32 cellular contexts compared by ENCODE assay signal in the genomic region with DNA sequence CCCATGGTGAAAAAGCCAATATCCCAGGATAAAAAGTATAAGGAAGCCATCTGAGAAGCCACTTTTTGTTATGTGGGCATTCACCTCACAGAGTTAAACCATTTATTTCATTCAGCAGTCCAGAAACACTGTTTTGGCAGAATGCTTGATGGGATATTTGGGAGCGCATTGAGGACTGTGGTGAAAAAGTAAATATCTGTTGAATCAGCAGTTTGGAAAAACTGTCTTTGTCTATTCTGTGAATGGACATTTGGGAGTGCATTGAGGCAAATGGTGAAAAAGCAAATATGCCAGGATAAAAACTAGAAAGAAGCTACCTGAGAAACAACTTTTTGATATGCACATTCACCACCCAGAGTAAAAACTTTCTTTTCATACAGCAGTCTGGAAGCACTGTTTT.
DNase-seq lines count a peak whose midpoint lies in the region; ATAC-seq, FAIRE-seq and TF ChIP-seq lines count a peak whose summit lies in the region.
"Had no signal": no experiment of that assay in that cellular context is flagged by ENCODE, and none has a peak within 500 bp of the region (broad histone marks: within the 10 kb centered on the region; RNA-seq: fewer than 3 reads in every experiment).

No MANE protein-coding gene starts in this region.

- H3K14ac ChIP-seq in IMR-90 (replicated peaks; ENCODE audit: low read depth, low read length), result no peak overlapping the region

- TF ChIP-seq RAD21 in A549 (conservative IDR thresholded peaks at IDR 0.05 in 1 of 2, IDR thresholded peaks at IDR 0.05 in 1 of 2) (no peak), IMR-90 (IDR thresholded peaks at IDR 0.05; ENCODE audit: low read length) (no peak), K562 (CRISPR knock-in tag; conservative IDR thresholded peaks at IDR 0.05 in 1 of 2, IDR thresholded peaks at IDR 0.05 in 1 of 2) (no peak)

- H2BK20ac ChIP-seq in IMR-90 (ENCODE audit: low read depth, low read length), result no peak overlapping the region

- H3K4me2 ChIP-seq in A549 (no peak overlapping the region), IMR-90 (ENCODE audit: low read depth, low read length) (no peak overlapping the region), K562 (ENCODE audit: insufficient read depth, low read length) (no peak overlapping the region), GM23248 (ENCODE audit: unreplicated experiment) (no peak overlapping the region)
- H3K4me2 ChIP-seq: BLaER1; BLaER1 treated with 17β-estradiol and CSF1 and Interleukin-3, amounts not matched to agents 10 nM and 100 nM had no signal

- H3K4ac ChIP-seq in IMR-90 (ENCODE audit: low read depth, low read length), result no peak overlapping the region

- in situ Hi-C loops in IMR-90 (cut with MboI; ENCODE audit: low sequenced_read_pairs) (no loop called here), K562 (cut with MboI) (no loop called here), GM23248 (cut with MboI) (no loop called here)

- no peak overlapping the region for H2BK5ac ChIP-seq in IMR-90 (ENCODE audit: low read depth, low read length, poor library complexity, severe bottlenecking)

- intact Hi-C loops in IMR-90 (cut with micrococcal nuclease), result no loop called here
- intact Hi-C loops in K562 (cut with micrococcal nuclease), result no loop called here

- H4K20me1 ChIP-seq in IMR-90 (ENCODE audit: insufficient read depth, low read length), result no peaks in the 10 kb centered on the region
- no peaks in the 10 kb centered on the region for H4K20me1 ChIP-seq in K562 (replicated peaks; ENCODE audit: control insufficient read depth, insufficient read depth, low read length)
- H4K20me1 ChIP-seq in GM23248 (ENCODE audit: insufficient read depth), result no peaks in the 10 kb centered on the region
- H4K20me1 ChIP-seq: BLaER1; BLaER1 treated with 17β-estradiol and CSF1 and Interleukin-3, amounts not matched to agents 10 nM and 100 nM had no signal

- no peak overlapping the region for H2BK120ac ChIP-seq in IMR-90 (ENCODE audit: low read depth, low read length)

- no peaks in the 10 kb centered on the region for H3K9me1 ChIP-seq in IMR-90 (ENCODE audit: insufficient read depth, low read length)
- H3K9me1 ChIP-seq in K562 (ENCODE audit: control insufficient read depth, insufficient read depth, low read length), result no peaks in the 10 kb centered on the region

- H4K8ac ChIP-seq in IMR-90 (ENCODE audit: low read depth in 2 of 2, low read length in 2 of 2), result no peak overlapping the region

- no TSS peak for BruUV-seq in IMR-90 (replicated peaks; lab: Mats Ljungman, UMichigan)
- no TSS peak for BruUV-seq in K562 (replicated peaks; lab: Mats Ljungman, UMichigan)

- H3K9me3 ChIP-seq in A549, result peaks cover 2% of the 10 kb centered on the region; the same call in 1 of the 3 replicates
- H3K9me3 ChIP-seq in IMR-90 (ENCODE audit: control insufficient read depth, insufficient read depth, low read length), result no peaks in the 10 kb centered on the region
- 0 out of 2 replicates have a peak, but pooled peaks cover 2% of the 10 kb centered on the region for H3K9me3 ChIP-seq in K562 (replicated peaks; ENCODE audit: control insufficient read depth, insufficient read depth, low read depth, low read length)
- no peaks in the 10 kb centered on the region for H3K9me3 ChIP-seq in GM23248 (ENCODE audit: low read depth)
- H3K9me3 ChIP-seq: BE2C, Caco-2 had no signal

- H3K36me3 ChIP-seq in IMR-90 (ENCODE audit: control insufficient read depth, insufficient read depth, low read length) (no peaks in the 10 kb centered on the region), K562 (ENCODE audit: control insufficient read depth, insufficient read depth, low read length) (no peaks in the 10 kb centered on the region), GM23248 (ENCODE audit: low read depth) (no peaks in the 10 kb centered on the region)
- H3K36me3 ChIP-seq: BE2C; BLaER1; BLaER1 treated with 17β-estradiol and CSF1 and Interleukin-3, amounts not matched to agents 10 nM and 100 nM had no signal

- no peak for FAIRE-seq in A549 (lab: Jason Lieb, UNC)
- FAIRE-seq in K562 (lab: Jason Lieb, UNC), result no peak
- FAIRE-seq: A204.1, D721Med had no signal

- no peak overlapping the region for H2AFZ ChIP-seq in IMR-90 (replicated peaks; ENCODE audit: low read length, poor library complexity)
- H2AFZ ChIP-seq in K562 (ENCODE audit: low read depth, low read length), result no peak overlapping the region
- no peak overlapping the region for H2AFZ ChIP-seq in GM23248

- H3K4me1 ChIP-seq in A549 (no peaks in the 10 kb centered on the region), IMR-90 (ENCODE audit: control insufficient read depth, insufficient read depth, low read length) (no peaks in the 10 kb centered on the region), K562 (replicated peaks in 1 of 2; ENCODE audit: control insufficient read depth in 2 of 2, insufficient read depth in 2 of 2, low read length in 2 of 2) (no peaks in the 10 kb centered on the region), GM23248 (ENCODE audit: insufficient read depth) (no peaks in the 10 kb centered on the region)
- H3K4me1 ChIP-seq: BE2C; BLaER1; BLaER1 treated with 17β-estradiol and CSF1 and Interleukin-3, amounts not matched to agents 10 nM and 100 nM; Caco-2 had no signal

- no peak for TF ChIP-seq EP300 in A549 (IDR thresholded peaks at IDR 0.05)
- no peak for TF ChIP-seq EP300 in K562 (IDR thresholded peaks at IDR 0.05; ENCODE audit: low read length)

- H3K23ac ChIP-seq in IMR-90 (ENCODE audit: low read depth, low read length), result no peak overlapping the region

- no peaks in the 10 kb centered on the region for H3K79me1 ChIP-seq in IMR-90 (ENCODE audit: low read depth in 1 of 2, low read length in 2 of 2)

- H3K27ac ChIP-seq in A549 (no peak overlapping the region), IMR-90 (ENCODE audit: insufficient read depth, low read length) (no peak overlapping the region), K562 (ENCODE audit: extremely low read depth, low read depth, low read length) (no peak overlapping the region), GM23248 (no peak overlapping the region)
- H3K27ac ChIP-seq: 22Rv1; BLaER1; BLaER1 treated with 17β-estradiol and CSF1 and Interleukin-3, amounts not matched to agents 10 nM and 100 nM; C4-2B had no signal

- H4K5ac ChIP-seq in IMR-90 (ENCODE audit: low read depth, low read length), result no peak overlapping the region

- TF ChIP-seq CTCF in A549 (IDR thresholded peaks at IDR 0.05) (no peak), IMR-90 (conservative IDR thresholded peaks at IDR 0.05; ENCODE audit: low read depth, low read length) (no peak), K562 (IDR thresholded peaks at IDR 0.05 in 2 of 3, conservative IDR thresholded peaks at IDR 0.05 in 1 of 3; ENCODE audit: insufficient read depth in 2 of 3, low read depth in 1 of 3, low read length in 3 of 3) (no peak)

- H3K27me3 ChIP-seq in IMR-90 (ENCODE audit: control insufficient read depth, insufficient read depth, low read length), result no peaks in the 10 kb centered on the region
- H3K27me3 ChIP-seq in K562 (ENCODE audit: control insufficient read depth in 2 of 2, insufficient read depth in 2 of 2, low read length in 2 of 2), result no peaks in the 10 kb centered on the region
- H3K27me3 ChIP-seq in GM23248 (replicated peaks; ENCODE audit: insufficient read depth), result no peaks in the 10 kb centered on the region
- H3K27me3 ChIP-seq: BE2C; BLaER1; BLaER1 treated with 17β-estradiol and CSF1 and Interleukin-3, amounts not matched to agents 10 nM and 100 nM had no signal

- no peak for DNase-seq in A549 (ENCODE audit: low read depth in 1 of 2, low spot score in 1 of 2)
- no peak for DNase-seq in IMR-90
- no peak for DNase-seq in K562 (ENCODE audit: extremely low read depth in 1 of 4, low spot score in 3 of 4)
- no peak for DNase-seq in COLO829 (ENCODE audit: low spot score)
- no peak for DNase-seq in GM23248
- DNase-seq: 8988T; ACHN; AML-193; BE2C; C1 segment of cervical spinal cord; Caco-2; Calu3; CD4-positive, alpha-beta memory T cell; CD4-positive, alpha-beta T cell; CD4-positive, CD25-positive, alpha-beta regulatory T cell; CD8-positive, alpha-beta memory T cell; CD8-positive, alpha-beta T cell; COR-L47; DMS 273 treated with DMSO at 0.1 percent for 48 hours; DMS153; DMS53; DMS79; DMS79 treated with DMSO at 0.1 percent for 48 hours; DND-41; EL had no signal

- TF ChIP-seq POLR2A in A549 (IDR thresholded peaks at IDR 0.05; ENCODE audit: low read length), result no peak
- no peak for TF ChIP-seq POLR2A in IMR-90 (IDR thresholded peaks at IDR 0.05; ENCODE audit: low read depth, low read length)
- no peak for TF ChIP-seq POLR2A in K562 (conservative IDR thresholded peaks at IDR 0.05)

- H2BK15ac ChIP-seq in IMR-90 (ENCODE audit: low read depth, low read length), result no peak overlapping the region

- H3K56ac ChIP-seq in IMR-90 (ENCODE audit: extremely low read depth, insufficient read depth, low read length), result no peak overlapping the region

- dilution Hi-C loops in IMR-90 (cut with HindIII; ENCODE audit: low sequenced_read_pairs, unreplicated experiment), result no loop called here

- no peak overlapping the region for H4K91ac ChIP-seq in IMR-90 (ENCODE audit: insufficient read depth, low read depth, low read length)

- ATAC-seq in A549, result no peak
- no peak for ATAC-seq in IMR-90 (ENCODE audit: low read depth)
- ATAC-seq in K562, result no peak
- no peak for ATAC-seq in GM21529 (IDR thresholded peaks at IDR 0.05; ENCODE audit: unreplicated experiment)
- ATAC-seq: CD8-positive, alpha-beta T cell had no signal

- H2AK5ac ChIP-seq in IMR-90 (ENCODE audit: low read depth, low read length), result no peak overlapping the region

- H3K9me2 ChIP-seq in GM23248 (ENCODE audit: insufficient read depth), result no peaks in the 10 kb centered on the region

- H3F3A ChIP-seq in GM23248 (ENCODE audit: insufficient read depth), result no peaks in the 10 kb centered on the region

- H3K9ac ChIP-seq in IMR-90 (ENCODE audit: low read depth, low read length), result no peak overlapping the region
- H3K9ac ChIP-seq in K562 (ENCODE audit: insufficient read depth in 1 of 2, low read depth in 2 of 2, low read length in 2 of 2), result no peak overlapping the region
- no peak overlapping the region for H3K9ac ChIP-seq in GM23248
- H3K9ac ChIP-seq: BLaER1; BLaER1 treated with 17β-estradiol and CSF1 and Interleukin-3, amounts not matched to agents 10 nM and 100 nM had no signal

- H2AK9ac ChIP-seq in IMR-90 (replicated peaks; ENCODE audit: low read depth, low read length, poor library complexity), result no peak overlapping the region

- WGBS in A549 (ENCODE audit: missing lambda C conversion rate), result 76% methylated on average over 1 of the region's 1 CpG
- no CpG with 5 or more reads among the region's 1 CpG for WGBS in IMR-90 (ENCODE audit: extremely low coverage in 2 of 2, insufficient read length in 1 of 2), 2 experiments
- WGBS in K562 (ENCODE audit: insufficient coverage, low coverage, missing lambda C conversion rate), result 0% methylated on average over 1 of the region's 1 CpG
- WGBS in GM23248 (ENCODE audit: low coverage in 1 of 2, low lambda C conversion rate in 2 of 2, missing lambda C conversion rate in 2 of 2), 2 experiments, result 48 to 67% methylated on average over 1 of the region's 1 CpG

- CTCF ChIA-PET in A549 (lab: Yijun Ruan, JAX) (no interaction called here), IMR-90 (lab: Yijun Ruan, JAX) (no interaction called here), K562 (lab: Yijun Ruan, JAX; ENCODE audit: low intra/inter-chr PET ratio) (no interaction called here)

- H3K4me3 ChIP-seq in A549 (no peak overlapping the region), IMR-90 (ENCODE audit: insufficient read depth, low read depth, low read length) (no peak overlapping the region), K562 (no peak overlapping the region), GM23248 (no peak overlapping the region)
- H3K4me3 ChIP-seq: BLaER1; BLaER1 treated with 17β-estradiol and CSF1 and Interleukin-3, amounts not matched to agents 10 nM and 100 nM had no signal

- POLR2A ChIA-PET in A549 (lab: Yijun Ruan, JAX) (no interaction called here), IMR-90 (lab: Charles Lee; ENCODE audit: unreplicated experiment) (no interaction called here), K562 (lab: Yijun Ruan, JAX) (no interaction called here)

- no peak overlapping the region for H3K18ac ChIP-seq in IMR-90 (ENCODE audit: low read depth, low read length)

- H3K79me2 ChIP-seq in K562 (ENCODE audit: control insufficient read depth, insufficient read depth, low read length) (no peaks in the 10 kb centered on the region), GM23248 (ENCODE audit: insufficient read depth) (no peaks in the 10 kb centered on the region)
